8 cellular contexts compared by ENCODE assay signal in genomic region chr1:33099290-33100118, GRCh38. TPM values are rescaled to one million over a fixed set of nuclear protein-coding genes. Genes with fewer than 3 reads are reported as not detected.
DNase-seq lines count a peak whose midpoint lies in the region; ATAC-seq and TF ChIP-seq lines count a peak whose summit lies in the region.

No MANE protein-coding gene starts in this region.

- TF ChIP-seq CTCF in CD4-positive, alpha-beta T cell (IDR thresholded peaks at IDR 0.05), result peak; percentile 75
- TF ChIP-seq CTCF in fibroblast of pulmonary artery (IDR thresholded peaks at IDR 0.05; ENCODE audit: low read length, missing control alignments), result peak; percentile 47

- no peaks in the 10 kb centered on the region for H3K9me3 Mint-ChIP-seq in CD4-positive, alpha-beta T cell

- no peak overlapping the region for H3K4me3 ChIP-seq in fibroblast of pulmonary artery (replicated peaks; ENCODE audit: low read depth, low read length)

- H3K4me1 Mint-ChIP-seq in CD4-positive, alpha-beta T cell (ENCODE audit: low read depth), result peaks cover 64% of the 10 kb centered on the region

- peak; percentile 45 to 78 (median 58) for DNase-seq in CD4-positive, alpha-beta T cell
- peak; percentile 29 for DNase-seq in NCI-H2196 (lab: John Stamatoyannopoulos, UW; ENCODE audit: unreplicated experiment)
- peak; percentile 84 for DNase-seq in activated CD8-positive, alpha-beta memory T cell treated with anti-CD3 and anti-CD28 coated beads, Interleukin-2, amount 50 U/mL, for 48 hours
- peak; percentile 100 for DNase-seq in fibroblast of pulmonary artery (ENCODE audit: low read depth)
- DNase-seq in stimulated activated CD4-positive, alpha-beta T cell treated with anti-CD3 and anti-CD28 coated beads, Interleukin-1b, Interleukin-23, amount 100 ng/mL, for 4 hours (ENCODE audit: low read depth in 2 of 2), result peak; percentile 29 to 34
- DNase-seq in NCI-H1436 treated with DMSO at 0.1 percent for 48 hours (lab: John Stamatoyannopoulos, UW), result no peak

- CTCF ChIA-PET in CD4-positive, alpha-beta T cell (lab: Charles Lee), result interaction anchor here (1.2 to 1.8 kb wide), 2 partner anchors 28 kb away, joined by 6 to 9 read pairs; no protein-coding TSS in a partner anchor

- no peaks in the 10 kb centered on the region for H3K36me3 Mint-ChIP-seq in CD4-positive, alpha-beta T cell (ENCODE audit: low read depth)

- peak overlapping the region; percentile 18 for H3K27ac ChIP-seq in CD4-positive, alpha-beta T cell (ENCODE audit: low read depth, low read length)

- peak overlapping the region; percentile 52 for H3K4me3 Mint-ChIP-seq in CD4-positive, alpha-beta T cell

- H3K27ac Mint-ChIP-seq in CD4-positive, alpha-beta T cell, result peak overlapping the region; percentile 83

- H3K27me3 ChIP-seq in CD4-positive, alpha-beta T cell (ENCODE audit: control insufficient read depth, insufficient read depth, low read length), result no peaks in the 10 kb centered on the region

- POLR2A ChIA-PET in CD4-positive, alpha-beta T cell (lab: Charles Lee), result interaction anchor here (0.7 to 2.3 kb wide), 8 partner anchors 10 to 135 kb away, joined by 3 to 50 read pairs (median 6); partner anchors contain the start of genes AZIN2, RNF19B and TRIM62

- ATAC-seq in CD4-positive, alpha-beta T cell (ENCODE audit: poor library complexity), result peak; percentile 92
- ATAC-seq in GM21825 (IDR thresholded peaks at IDR 0.05; ENCODE audit: unreplicated experiment) (peak; percentile 90), HG03039 (IDR thresholded peaks at IDR 0.05; ENCODE audit: unreplicated experiment) (no peak)

- no peaks in the 10 kb centered on the region for H3K27me3 Mint-ChIP-seq in CD4-positive, alpha-beta T cell

- no peaks in the 10 kb centered on the region for H3K9me3 ChIP-seq in CD4-positive, alpha-beta T cell (ENCODE audit: control insufficient read depth, low read length)

- intact Hi-C loops in CD4-positive, alpha-beta T cell (cut with DNase I, micrococcal nuclease), result loop anchor here (1.0 to 5.0 kb wide), 6 partner anchors 19 to 268 kb away; partner anchors contain the start of gene AZIN2 (in 1 of the 2)

RNA-seq across cellular contexts. Expression of gene AZIN2, which starts 18.6 kb away (rescaled TPM):
- total RNA-seq in CD4-positive, alpha-beta T cell, result 1 to 10 TPM; 4.6 to 4.9 TPM
